1 cellular context compared by ENCODE assay signal in the genomic region with DNA sequence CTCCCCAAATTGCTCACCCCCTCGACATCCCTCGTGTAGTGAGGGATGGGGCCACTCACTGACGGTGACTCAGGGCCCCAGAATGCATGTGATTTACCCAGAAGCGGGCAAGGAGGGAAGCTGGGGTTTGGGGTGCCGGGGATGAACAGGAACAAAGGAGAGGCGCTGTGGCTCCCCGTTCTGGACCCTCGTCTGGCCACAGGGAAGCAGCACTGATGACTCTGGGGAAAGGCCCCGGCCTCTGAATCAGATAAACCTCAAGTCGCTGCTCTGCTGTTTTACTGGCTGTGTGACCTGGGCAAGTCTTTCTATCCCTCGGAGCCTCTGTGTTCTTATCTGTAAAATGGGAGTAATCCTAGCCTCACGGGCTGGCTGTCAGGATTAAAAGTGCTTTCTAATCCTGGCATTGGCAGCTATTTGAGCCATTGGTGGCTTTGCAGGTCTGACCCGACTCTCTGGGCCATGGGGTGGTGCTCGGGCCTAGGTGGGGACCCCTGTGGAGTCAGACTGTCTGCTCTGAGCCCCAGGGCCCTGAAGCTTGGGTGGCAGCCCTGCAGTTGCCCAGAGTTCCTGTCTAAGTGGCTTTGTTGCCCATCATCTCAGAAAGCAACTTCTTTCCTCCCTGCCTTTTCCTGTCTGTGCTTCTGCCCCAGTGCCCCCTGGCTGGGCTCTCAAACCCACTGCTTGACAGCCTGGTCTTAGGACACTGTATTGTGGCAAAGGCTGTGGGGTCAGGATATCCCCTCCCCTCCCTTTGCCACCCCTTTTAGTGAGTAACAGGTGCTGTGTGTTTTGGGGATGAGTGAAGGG.
TF ChIP-seq lines count a peak whose summit lies in the region.

No MANE protein-coding gene starts in this region.

TF ChIP-seq in GM23338, 12 proteins besides CTCF, POLR2A, EP300 and RAD21 (continued from another document):
- TF ChIP-seq, protein P1, sequence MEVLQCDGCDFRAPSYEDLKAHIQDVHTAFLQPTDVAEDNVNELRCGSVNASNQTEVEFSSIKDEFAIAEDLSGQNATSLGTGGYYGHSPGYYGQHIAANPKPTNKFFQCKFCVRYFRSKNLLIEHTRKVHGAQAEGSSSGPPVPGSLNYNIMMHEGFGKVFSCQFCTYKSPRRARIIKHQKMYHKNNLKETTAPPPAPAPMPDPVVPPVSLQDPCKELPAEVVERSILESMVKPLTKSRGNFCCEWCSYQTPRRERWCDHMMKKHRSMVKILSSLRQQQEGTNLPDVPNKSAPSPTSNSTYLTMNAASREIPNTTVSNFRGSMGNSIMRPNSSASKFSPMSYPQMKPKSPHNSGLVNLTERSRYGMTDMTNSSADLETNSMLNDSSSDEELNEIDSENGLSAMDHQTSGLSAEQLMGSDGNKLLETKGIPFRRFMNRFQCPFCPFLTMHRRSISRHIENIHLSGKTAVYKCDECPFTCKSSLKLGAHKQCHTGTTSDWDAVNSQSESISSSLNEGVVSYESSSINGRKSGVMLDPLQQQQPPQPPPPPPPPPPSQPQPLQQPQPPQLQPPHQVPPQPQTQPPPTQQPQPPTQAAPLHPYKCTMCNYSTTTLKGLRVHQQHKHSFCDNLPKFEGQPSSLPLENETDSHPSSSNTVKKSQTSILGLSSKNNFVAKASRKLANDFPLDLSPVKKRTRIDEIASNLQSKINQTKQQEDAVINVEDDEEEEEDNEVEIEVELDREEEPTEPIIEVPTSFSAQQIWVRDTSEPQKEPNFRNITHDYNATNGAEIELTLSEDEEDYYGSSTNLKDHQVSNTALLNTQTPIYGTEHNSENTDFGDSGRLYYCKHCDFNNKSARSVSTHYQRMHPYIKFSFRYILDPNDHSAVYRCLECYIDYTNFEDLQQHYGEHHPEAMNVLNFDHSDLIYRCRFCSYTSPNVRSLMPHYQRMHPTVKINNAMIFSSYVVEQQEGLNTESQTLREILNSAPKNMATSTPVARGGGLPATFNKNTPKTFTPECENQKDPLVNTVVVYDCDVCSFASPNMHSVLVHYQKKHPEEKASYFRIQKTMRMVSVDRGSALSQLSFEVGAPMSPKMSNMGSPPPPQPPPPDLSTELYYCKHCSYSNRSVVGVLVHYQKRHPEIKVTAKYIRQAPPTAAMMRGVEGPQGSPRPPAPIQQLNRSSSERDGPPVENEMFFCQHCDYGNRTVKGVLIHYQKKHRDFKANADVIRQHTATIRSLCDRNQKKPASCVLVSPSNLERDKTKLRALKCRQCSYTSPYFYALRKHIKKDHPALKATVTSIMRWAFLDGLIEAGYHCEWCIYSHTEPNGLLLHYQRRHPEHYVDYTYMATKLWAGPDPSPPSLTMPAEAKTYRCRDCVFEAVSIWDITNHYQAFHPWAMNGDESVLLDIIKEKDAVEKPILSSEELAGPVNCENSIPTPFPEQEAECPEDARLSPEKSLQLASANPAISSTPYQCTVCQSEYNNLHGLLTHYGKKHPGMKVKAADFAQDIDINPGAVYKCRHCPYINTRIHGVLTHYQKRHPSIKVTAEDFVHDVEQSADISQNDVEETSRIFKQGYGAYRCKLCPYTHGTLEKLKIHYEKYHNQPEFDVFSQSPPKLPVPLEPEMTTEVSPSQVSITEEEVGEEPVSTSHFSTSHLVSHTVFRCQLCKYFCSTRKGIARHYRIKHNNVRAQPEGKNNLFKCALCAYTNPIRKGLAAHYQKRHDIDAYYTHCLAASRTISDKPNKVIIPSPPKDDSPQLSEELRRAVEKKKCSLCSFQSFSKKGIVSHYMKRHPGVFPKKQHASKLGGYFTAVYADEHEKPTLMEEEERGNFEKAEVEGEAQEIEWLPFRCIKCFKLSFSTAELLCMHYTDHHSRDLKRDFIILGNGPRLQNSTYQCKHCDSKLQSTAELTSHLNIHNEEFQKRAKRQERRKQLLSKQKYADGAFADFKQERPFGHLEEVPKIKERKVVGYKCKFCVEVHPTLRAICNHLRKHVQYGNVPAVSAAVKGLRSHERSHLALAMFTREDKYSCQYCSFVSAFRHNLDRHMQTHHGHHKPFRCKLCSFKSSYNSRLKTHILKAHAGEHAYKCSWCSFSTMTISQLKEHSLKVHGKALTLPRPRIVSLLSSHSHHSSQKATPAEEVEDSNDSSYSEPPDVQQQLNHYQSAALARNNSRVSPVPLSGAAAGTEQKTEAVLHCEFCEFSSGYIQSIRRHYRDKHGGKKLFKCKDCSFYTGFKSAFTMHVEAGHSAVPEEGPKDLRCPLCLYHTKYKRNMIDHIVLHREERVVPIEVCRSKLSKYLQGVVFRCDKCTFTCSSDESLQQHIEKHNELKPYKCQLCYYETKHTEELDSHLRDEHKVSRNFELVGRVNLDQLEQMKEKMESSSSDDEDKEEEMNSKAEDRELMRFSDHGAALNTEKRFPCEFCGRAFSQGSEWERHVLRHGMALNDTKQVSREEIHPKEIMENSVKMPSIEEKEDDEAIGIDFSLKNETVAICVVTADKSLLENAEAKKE (CRISPR knock-in tag; IDR thresholded peaks at IDR 0.05) = no peak
- TF ChIP-seq JUNB (IDR thresholded peaks at IDR 0.05; ENCODE audit: unreplicated experiment) = no peak
- TF ChIP-seq ZNF331 (CRISPR knock-in tag; IDR thresholded peaks at IDR 0.05; ENCODE audit: low read depth) = no peak
